Comparison of ENCODE assay signal across 18 cellular contexts in genomic region chr3:72341380-72341770, GRCh38.
"Had no signal": no experiment of that assay in that cellular context is flagged by ENCODE, and none has a peak within 500 bp of the region (broad histone marks: within the 10 kb centered on the region; RNA-seq: fewer than 3 reads in every experiment).

No MANE protein-coding gene starts in this region.

- H3K4me2 ChIP-seq: hepatocyte had no signal

- H3K4me3 Mint-ChIP-seq: activated T-cell treated with anti-CD3 and anti-CD28 coated beads, Interleukin-2, amount 50 U/mL, for 4 hours; neural crest cell; stimulated activated naive B cell treated with anti-CD40 and anti-IgM and Interleukin-4, amounts not matched to agents 10 μg/mL and 1 μg/mL and 100 μg/mL, for 72 hours had no signal

- H3K27ac Mint-ChIP-seq: stimulated activated naive B cell treated with anti-CD40 and anti-IgM and Interleukin-4, amounts not matched to agents 10 μg/mL and 1 μg/mL and 100 μg/mL, for 72 hours had no signal

- H3K9me3 ChIP-seq: esophagus muscularis mucosa, left ventricle myocardium inferior, upper lobe of left lung had no signal

- H2AFZ ChIP-seq: hepatocyte had no signal

- H3K9me3 Mint-ChIP-seq: activated T-cell treated with anti-CD3 and anti-CD28 coated beads, Interleukin-2, amount 50 U/mL, for 4 hours; neural crest cell; stimulated activated naive B cell treated with anti-CD40 and anti-IgM and Interleukin-4, amounts not matched to agents 10 μg/mL and 1 μg/mL and 100 μg/mL, for 72 hours had no signal

- H3K36me3 Mint-ChIP-seq: stimulated activated naive B cell treated with anti-CD40 and anti-IgM and Interleukin-4, amounts not matched to agents 10 μg/mL and 1 μg/mL and 100 μg/mL, for 72 hours had no signal

- H3K4me3 ChIP-seq: coronary artery, esophagus muscularis mucosa, hepatocyte, left ventricle myocardium inferior, upper lobe of left lung had no signal

- H3K36me3 ChIP-seq: esophagus muscularis mucosa, left ventricle myocardium inferior, upper lobe of left lung had no signal

- H3K4me1 Mint-ChIP-seq: neural crest cell had no signal

- H3K27me3 ChIP-seq: esophagus muscularis mucosa, hepatocyte, upper lobe of left lung had no signal

- DNase-seq: activated CD8-positive, alpha-beta memory T cell treated with anti-CD3 and anti-CD28 coated beads, Interleukin-2, amount 50 U/mL, for 48 hours; activated naive CD4-positive, alpha-beta T cell treated with anti-CD3 and anti-CD28 coated beads, Interleukin-2, amount 50 U/mL, for 16 hours; activated T-cell treated with anti-CD3 and anti-CD28 coated beads, Interleukin-2, amount 50 U/mL, for 4 hours; cerebellar nuclear complex; kidney glomerular epithelial cell; left ventricle myocardium inferior; small intestine; stimulated activated naive B cell treated with anti-CD40 and anti-IgM and Interleukin-4, amounts not matched to agents 10 μg/mL and 1 μg/mL and 100 μg/mL, for 72 hours; upper lobe of left lung had no signal

- H3K27me3 Mint-ChIP-seq: stimulated activated naive B cell treated with anti-CD40 and anti-IgM and Interleukin-4, amounts not matched to agents 10 μg/mL and 1 μg/mL and 100 μg/mL, for 72 hours had no signal

- H3K27ac ChIP-seq: coronary artery, hepatocyte, left ventricle myocardium inferior, upper lobe of left lung had no signal

- FAIRE-seq: bronchial epithelial cell, frontal cortex, small intestine had no signal

- ATAC-seq: activated CD4-positive, CD25-positive, alpha-beta regulatory T cell treated with anti-CD3 and anti-CD28 coated beads, Interleukin-2, amount 50 U/mL, for 24 hours; activated T-cell treated with anti-CD3 and anti-CD28 coated beads, Interleukin-2, amount 50 U/mL, for 4 hours; sciatic nerve; SK-N-SH treated with all-trans-retinoic acid at 6 μM for 48 hours had no signal
